8 cellular contexts compared by ENCODE assay signal in the genomic region with DNA sequence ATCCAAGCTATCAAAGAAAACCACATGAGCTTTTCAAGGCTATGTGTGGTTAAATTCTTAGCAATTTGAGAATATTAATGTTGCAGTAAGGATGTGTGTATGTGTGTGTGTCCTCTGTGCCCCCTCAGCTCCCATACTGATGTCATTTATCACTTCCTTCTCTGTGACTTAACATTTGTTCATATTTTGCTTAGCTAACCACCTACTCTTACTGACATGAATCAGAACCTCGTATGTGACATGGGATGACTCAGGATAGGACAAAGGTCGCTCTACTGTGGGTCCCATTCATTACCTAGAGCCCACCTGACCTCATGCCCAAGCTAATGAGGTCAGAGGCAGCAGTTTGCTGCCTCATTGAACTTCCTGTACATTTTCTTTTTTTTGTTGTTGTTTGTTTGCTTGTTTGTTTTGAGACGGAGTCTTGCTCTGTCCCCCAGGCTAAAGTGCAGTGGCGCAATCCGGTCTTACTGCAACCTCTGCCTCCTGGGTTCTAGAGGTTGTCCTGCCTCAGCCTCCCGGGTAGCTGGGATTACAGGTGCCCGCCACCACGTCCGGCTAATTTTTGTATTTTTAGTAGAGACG. TPM values are rescaled to one million over a fixed set of nuclear protein-coding genes. Genes with fewer than 3 reads are reported as not detected.
DNase-seq lines count a peak whose midpoint lies in the region; ATAC-seq and TF ChIP-seq lines count a peak whose summit lies in the region.

No MANE protein-coding gene starts in this region.

- peaks cover 13% of the 10 kb centered on the region; the same call in 1 of the 2 replicates for H3K4me1 ChIP-seq in PC-9 (replicated peaks; ENCODE audit: insufficient read depth)
- no peaks in the 10 kb centered on the region for H3K4me1 ChIP-seq in uterus

- peaks cover 22% of the 10 kb centered on the region; the same call in 1 of the 2 replicates for H3F3A ChIP-seq in PC-9 (ENCODE audit: insufficient read depth, low read depth)

- POLR2A ChIA-PET in PC-9 (lab: Charles Lee; ENCODE audit: unreplicated experiment) = interaction anchor here (0.5 to 0.6 kb wide), 3 partner anchors 16 to 222 kb away, joined by 3 to 5 read pairs (median 4); no protein-coding TSS in a partner anchor

- no peak for TF ChIP-seq CTCF in PC-9 (conservative IDR thresholded peaks at IDR 0.05)
- no peak for TF ChIP-seq CTCF in uterus (IDR thresholded peaks at IDR 0.05)

- no peak overlapping the region for H3K27ac Mint-ChIP-seq in activated T-cell treated with anti-CD3 and anti-CD28 coated beads, Interleukin-2, amount 50 U/mL, for 24 hours

- CTCF ChIA-PET in PC-9 (lab: Charles Lee) = interaction anchor here (0.5 to 2.4 kb wide), 11 partner anchors 11 to 1082 kb away, joined by 3 to 10 read pairs (median 4); no protein-coding TSS in a partner anchor

- peak overlapping the region; percentile 35 for H2AFZ ChIP-seq in PC-9

- peak overlapping the region; percentile 20 for H3K27ac ChIP-seq in PC-9
- H3K27ac ChIP-seq in uterus = no peak overlapping the region

- H3K27me3 ChIP-seq in PC-9 (ENCODE audit: insufficient read depth, low read depth) (no peaks in the 10 kb centered on the region), uterus (peaks cover 0 to 5% of the 10 kb centered on the region in 2 donors)

- H3K9me3 ChIP-seq in PC-9 (ENCODE audit: insufficient read depth, low read depth) = no peaks in the 10 kb centered on the region
- H3K9me3 ChIP-seq in uterus = no peaks in the 10 kb centered on the region

- peak; percentile 88 for DNase-seq in CD1c-positive myeloid dendritic cell (ENCODE audit: extremely low spot score)
- DNase-seq in PC-9 = peak in 1 of 2 experiments; percentile 80
- DNase-seq in hepatic stellate cell (ENCODE audit: low spot score) = peak; percentile 27
- no peak for DNase-seq in retina
- no peak for DNase-seq in uterus
- DNase-seq in DMS79 treated with DMSO at 0.1 percent for 48 hours (lab: John Stamatoyannopoulos, UW) = no peak
- DNase-seq in activated T-cell treated with anti-CD3 and anti-CD28 coated beads, Interleukin-2, amount 50 U/mL, for 24 hours = no peak

- H3K4me1 Mint-ChIP-seq in activated T-cell treated with anti-CD3 and anti-CD28 coated beads, Interleukin-2, amount 50 U/mL, for 24 hours (ENCODE audit: low read depth) = peaks cover 6% of the 10 kb centered on the region

- peak; percentile 6 for ATAC-seq in GM21723 (IDR thresholded peaks at IDR 0.05; ENCODE audit: unreplicated experiment)

- BruUV-seq in PC-9 (replicated peaks; lab: Mats Ljungman, UMichigan) = no TSS peak

- H4K20me1 ChIP-seq in PC-9 (ENCODE audit: insufficient read depth) = no peaks in the 10 kb centered on the region

- no peak for TF ChIP-seq POLR2A in uterus (IDR thresholded peaks at IDR 0.05)

- H3K9me3 Mint-ChIP-seq in activated T-cell treated with anti-CD3 and anti-CD28 coated beads, Interleukin-2, amount 50 U/mL, for 24 hours = no peaks in the 10 kb centered on the region

- H3K36me3 ChIP-seq in PC-9 (ENCODE audit: low read depth) (no peaks in the 10 kb centered on the region), uterus (no peaks in the 10 kb centered on the region)

- intact Hi-C loops in PC-9 (cut with micrococcal nuclease; ENCODE audit: unreplicated experiment) = loop anchor here (1.0 to 10.0 kb wide), 6 partner anchors 172 to 1247 kb away; a partner anchor contains a TSS
- intact Hi-C loops in uterus (cut with DNase I; ENCODE audit: low total_unique reads) = loop anchor here (10.0 kb wide), 1 partner anchor 197 kb away; no protein-coding TSS in a partner anchor

- peak overlapping the region; percentile 15 for H3K4me2 ChIP-seq in PC-9

- no peak overlapping the region for H3K4me3 Mint-ChIP-seq in activated T-cell treated with anti-CD3 and anti-CD28 coated beads, Interleukin-2, amount 50 U/mL, for 24 hours

- no peaks in the 10 kb centered on the region for H3K36me3 Mint-ChIP-seq in activated T-cell treated with anti-CD3 and anti-CD28 coated beads, Interleukin-2, amount 50 U/mL, for 24 hours (ENCODE audit: low read depth)

- H3K27me3 Mint-ChIP-seq in activated T-cell treated with anti-CD3 and anti-CD28 coated beads, Interleukin-2, amount 50 U/mL, for 24 hours = peaks cover 50% of the 10 kb centered on the region

- H3K4me3 ChIP-seq in PC-9 = no peak overlapping the region
- no peak overlapping the region for H3K4me3 ChIP-seq in uterus

- no peaks in the 10 kb centered on the region for H3K79me2 ChIP-seq in PC-9 (ENCODE audit: low read depth)

- no peaks in the 10 kb centered on the region for H3K9me2 ChIP-seq in PC-9 (ENCODE audit: insufficient read depth)

RNA-seq across cellular contexts. Expression of a gene that starts 36.3 kb away (rescaled TPM):
- total RNA-seq in PC-9 (2021) = 0.35 and 0.65 TPM in 2 replicates
- not detected for total RNA-seq in uterus

RNA-seq across cellular contexts. Expression of a gene that starts 51.9 kb away (rescaled TPM):
- total RNA-seq in PC-9 (2021) = 37.5 and 50.2 TPM in 2 replicates
- total RNA-seq in uterus = 10 to 100 TPM in 3 of 4 donors, 1 to 10 TPM in 1; 9.4 to 24.1 (median 16.2) TPM

Comparison
In these comparisons a context has a peak if more than half of its experiments do, and no peak if none do; other contexts are left out.
1. DNase-seq: peak in CD1c-positive myeloid dendritic cell (single experiment) and hepatic stellate cell (single experiment); none in retina (single experiment), uterus (0 of 2), DMS79 treated with DMSO at 0.1 percent for 48 hours (single experiment) and activated T-cell treated with anti-CD3 and anti-CD28 coated beads, Interleukin-2, amount 50 U/mL, for 24 hours (single experiment).